In the genomic region with DNA sequence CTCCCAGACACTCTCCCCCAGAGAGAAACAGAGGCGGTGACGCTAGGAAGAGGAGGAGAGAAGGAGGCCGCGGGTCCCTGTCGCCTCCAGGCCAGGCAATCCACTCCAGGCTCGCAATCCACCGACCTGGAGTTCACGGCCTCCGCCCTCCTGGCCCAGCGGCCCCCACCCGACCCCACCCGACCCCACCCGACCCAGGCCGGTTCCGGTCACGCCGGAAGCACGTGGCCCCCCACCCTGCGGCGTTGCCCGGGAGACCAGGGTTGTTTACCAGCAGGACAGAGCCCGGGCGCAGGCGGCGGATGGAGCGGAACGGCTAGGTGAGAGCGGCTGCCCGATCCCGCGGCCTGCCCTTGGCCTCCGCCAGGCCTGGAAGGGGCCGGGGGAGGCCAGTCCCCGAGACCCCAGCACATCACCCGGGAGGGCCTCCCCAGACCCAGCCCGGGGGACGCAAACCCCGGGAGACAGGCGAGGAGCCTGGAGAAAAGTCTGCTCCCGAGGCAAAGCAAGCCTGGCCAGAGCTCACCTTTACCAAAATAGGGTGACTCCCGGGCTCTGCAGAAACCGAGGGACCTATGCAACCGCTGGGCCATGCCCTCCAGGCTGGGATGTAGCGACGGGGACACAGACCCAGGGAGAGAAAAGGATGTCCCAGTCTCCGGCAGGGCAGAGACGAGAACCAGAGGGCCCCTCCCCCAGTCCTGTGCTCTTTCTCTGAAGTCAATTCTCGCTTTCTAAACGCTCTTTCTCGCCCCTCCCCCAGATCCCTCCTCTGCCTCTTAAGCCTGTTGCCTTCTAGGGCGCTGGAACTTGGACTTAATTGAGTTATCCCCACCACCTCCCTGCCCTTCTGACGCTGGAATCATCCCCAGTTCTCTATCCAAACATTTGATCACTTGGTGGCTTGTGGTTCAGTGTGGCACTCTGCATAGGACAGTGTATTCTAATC, we compare ENCODE assay signal across 9 cellular contexts. TPM values are rescaled to one million over a fixed set of nuclear protein-coding genes. Genes with fewer than 3 reads are reported as not detected.
DNase-seq lines count a peak whose midpoint lies in the region; TF ChIP-seq lines count a peak whose summit lies in the region.
"Had no signal": no experiment of that assay in that cellular context is flagged by ENCODE, and none has a peak within 500 bp of the region (broad histone marks: within the 10 kb centered on the region; RNA-seq: fewer than 3 reads in every experiment).

A gene with protein sequence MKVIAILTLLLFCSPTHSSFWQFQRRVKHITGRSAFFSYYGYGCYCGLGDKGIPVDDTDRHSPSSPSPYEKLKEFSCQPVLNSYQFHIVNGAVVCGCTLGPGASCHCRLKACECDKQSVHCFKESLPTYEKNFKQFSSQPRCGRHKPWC (minus strand): TSS at position 685 of the 949 bp plus-strand sequence. CDS start 9,155 bp downstream, outside the sequence.
Gene UBXN10, plus strand, starts transcription at position 263 of the 949 bp plus-strand sequence. CDS start 4,466 bp downstream, outside the sequence.

- peak within 1 kb of the TSS; percentile 73 for H3K4me2 ChIP-seq in trophoblast cell (ENCODE audit: low read length)
- H3K4me2 ChIP-seq: A549 had no signal

- H3K14ac ChIP-seq in trophoblast cell (ENCODE audit: low read length): peak within 1 kb of the TSS; percentile 52

- peak within 1 kb of the TSS; percentile 65 for H3K18ac ChIP-seq in trophoblast cell (ENCODE audit: low read length)

- intact Hi-C loops in head of caudate nucleus (cut with DNase I): no loop called here
- intact Hi-C loops in uterus (cut with DNase I; ENCODE audit: low total_unique reads): no loop called here

- no peak for TF ChIP-seq POLR2A in uterus (IDR thresholded peaks at IDR 0.05)

- H3K4me3 ChIP-seq in trophoblast cell (ENCODE audit: low read depth, low read length): peak within 1 kb of the TSS; percentile 47
- H3K4me3 ChIP-seq in uterus: peak within 1 kb of the TSS; percentile 16 to 34
- H3K4me3 ChIP-seq: A549 had no signal

- no peak within 1 kb of the TSS for H3K4ac ChIP-seq in trophoblast cell (ENCODE audit: low read depth, low read length)

- peak; percentile 6 for DNase-seq in DMS79 treated with DMSO at 0.1 percent for 48 hours (lab: John Stamatoyannopoulos, UW)
- DNase-seq in DMS79 (lab: John Stamatoyannopoulos, UW): no peak
- peak; percentile 35 for DNase-seq in activated T-cell treated with anti-CD3 and anti-CD28 coated beads for 4 hours
- DNase-seq in head of caudate nucleus: peak in 25 of 42 donors; percentile 29 to 74 (median 46)
- DNase-seq in trophoblast cell: peak; percentile 13 to 25
- peak; percentile 38 to 44 for DNase-seq in uterus
- DNase-seq in glomerular visceral epithelial cell (ENCODE audit: extremely low spot score): no peak
- no peak for DNase-seq in SW 1271 (lab: John Stamatoyannopoulos, UW)

- no peaks in the 10 kb centered on the region for H3K79me2 ChIP-seq in trophoblast cell (ENCODE audit: control insufficient read depth, insufficient read depth, low read length, poor library complexity)

- H3K4me1 ChIP-seq in trophoblast cell (ENCODE audit: control insufficient read depth in 1 of 2, insufficient read depth in 2 of 2, low read length in 2 of 2): peaks cover 13 to 25% of the 10 kb centered on the region in 2 experiments
- H3K4me1 ChIP-seq in uterus: no peaks in the 10 kb centered on the region

- H3K27me3 ChIP-seq in trophoblast cell (ENCODE audit: insufficient read depth, low read length) (no peaks in the 10 kb centered on the region), uterus (no peaks in the 10 kb centered on the region)

- peak within 1 kb of the TSS; percentile 81 for H4K91ac ChIP-seq in trophoblast cell (ENCODE audit: low read depth, low read length)

- peak within 1 kb of the TSS; percentile 77 for H2AFZ ChIP-seq in trophoblast cell (ENCODE audit: insufficient read depth, low read length, poor library complexity)

- H2AK5ac ChIP-seq in trophoblast cell (ENCODE audit: low read length): no peak within 1 kb of the TSS

- TF ChIP-seq CTCF in uterus (IDR thresholded peaks at IDR 0.05): no peak

- no CpG with 5 or more reads among the region's 52 CpGs for WGBS in trophoblast cell (ENCODE audit: extremely low coverage, insufficient coverage, insufficient read length)

- H2BK5ac ChIP-seq in trophoblast cell (ENCODE audit: low read depth, low read length, poor library complexity): peak within 1 kb of the TSS; percentile 29

- no peak within 1 kb of the TSS for H3K9ac ChIP-seq in trophoblast cell (ENCODE audit: low read length)

- H3K23ac ChIP-seq in trophoblast cell (ENCODE audit: low read length): no peak within 1 kb of the TSS

- H4K12ac ChIP-seq in trophoblast cell (ENCODE audit: low read depth, low read length): peak within 1 kb of the TSS; percentile 73

- H3K9me3 ChIP-seq in trophoblast cell (ENCODE audit: insufficient read depth, low read depth, low read length) (no peaks in the 10 kb centered on the region), uterus (no peaks in the 10 kb centered on the region)
- H3K9me3 ChIP-seq: A549 had no signal

- peak within 1 kb of the TSS; percentile 46 for H2BK120ac ChIP-seq in trophoblast cell (ENCODE audit: insufficient read depth, low read length, poor library complexity)

- no peak within 1 kb of the TSS for H2BK12ac ChIP-seq in trophoblast cell (ENCODE audit: low read length)

- H3K27ac ChIP-seq in trophoblast cell (ENCODE audit: low read depth, low read length) (peak within 1 kb of the TSS; percentile 4), uterus (peak within 1 kb of the TSS; percentile 17 to 54)

- H4K8ac ChIP-seq in trophoblast cell (ENCODE audit: low read depth, low read length): peak within 1 kb of the TSS; percentile 74

- H3K36me3 ChIP-seq in trophoblast cell (ENCODE audit: control insufficient read depth in 1 of 2, insufficient read depth in 2 of 2, low read length in 2 of 2): no peaks in the 10 kb centered on the region
- H3K36me3 ChIP-seq in uterus: no peaks in the 10 kb centered on the region

- peaks cover 11% of the 10 kb centered on the region for H3K79me1 ChIP-seq in trophoblast cell (ENCODE audit: low read length)

RNA-seq across cellular contexts. Expression of the first gene that starts in this region (rescaled TPM):
- not detected in 2 replicates for polyA plus RNA-seq in trophoblast cell (2013)
- total RNA-seq in uterus: not detected
- polyA plus RNA-seq: A549 had no signal

RNA-seq across cellular contexts. Expression of gene UBXN10, which starts in this region (rescaled TPM):
- polyA plus RNA-seq in trophoblast cell (2013): 0.75 and 0.88 TPM in 2 replicates
- 10 to 100 TPM in 1 of 4 donors, 1 to 10 TPM in 3; 1.2 to 11.3 (median 3.3) TPM for total RNA-seq in uterus
- polyA plus RNA-seq: A549 had no signal

Comparison
In these comparisons a context has a peak if more than half of its experiments do, and no peak if none do; other contexts are left out.
1. DNase-seq: peak in DMS79 treated with DMSO at 0.1 percent for 48 hours (single experiment), activated T-cell treated with anti-CD3 and anti-CD28 coated beads for 4 hours (single experiment), head of caudate nucleus (25 of 42), trophoblast cell (2 of 2) and uterus (2 of 2); none in DMS79 (single experiment), glomerular visceral epithelial cell (single experiment) and SW 1271 (0 of 2).